Comparison of ENCODE assay signal across 17 cellular contexts in the genomic region with DNA sequence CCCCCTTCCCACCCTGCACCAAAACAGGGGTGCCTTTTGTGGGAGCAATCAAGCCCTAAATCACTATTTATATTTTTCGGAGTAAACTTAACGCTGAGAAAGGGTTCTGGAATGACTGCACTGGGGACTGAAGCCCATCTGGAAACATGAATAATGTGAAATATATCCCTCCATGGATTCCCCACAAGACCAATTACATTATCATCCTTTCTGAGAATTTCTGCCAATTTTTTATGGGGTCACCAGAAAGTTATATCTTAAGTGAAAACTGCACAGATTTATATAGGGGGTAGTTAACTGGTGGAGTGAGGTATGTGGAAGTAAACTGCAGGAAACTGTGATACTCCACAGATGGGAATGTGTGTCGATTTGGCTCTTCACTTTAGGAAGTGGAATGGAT.
"Had no signal": no experiment of that assay in that cellular context is flagged by ENCODE, and none has a peak within 500 bp of the region (broad histone marks: within the 10 kb centered on the region; RNA-seq: fewer than 3 reads in every experiment).

No MANE protein-coding gene starts in this region.

- H3K4me3 ChIP-seq: left lung, prostate gland, tibial artery had no signal

- H3K9me3 ChIP-seq: left lung, prostate gland, tibial artery had no signal

- H3K27me3 ChIP-seq: left lung, tibial artery had no signal

- H3K4me1 ChIP-seq: tibial artery had no signal

- H3K36me3 ChIP-seq: left lung, prostate gland, tibial artery had no signal

- H3K27ac ChIP-seq: epithelial cell of prostate, tibial artery had no signal

- DNase-seq: activated B cell treated with CpG ODN at 0.5 μM for 24 hours; activated CD4-positive, alpha-beta memory T cell treated with anti-CD3 and anti-CD28 coated beads for 36 hours; activated CD4-positive, alpha-beta T cell treated with anti-CD3 and anti-CD28 coated beads for 4 hours; activated naive CD8-positive, alpha-beta T cell treated with anti-CD3 and anti-CD28 coated beads for 36 hours; amniotic stem cell; caudate nucleus; endodermal cell; hypothalamus; left lung; nephron progenitor cell; stimulated activated CD4-positive, alpha-beta T cell treated with anti-CD3 and anti-CD28 coated beads, Interleukin-4, amount 100 ng/mL, for 4 hours; stimulated activated naive B cell treated with anti-CD40 and anti-IgM and Interleukin-4, amounts not matched to agents 10 μg/mL and 1 μg/mL and 100 μg/mL, for 72 hours; T-helper 1 cell; T-helper 9 cell; tibial artery had no signal
